ENCODE assay signal across 23 cellular contexts in the genomic region with DNA sequence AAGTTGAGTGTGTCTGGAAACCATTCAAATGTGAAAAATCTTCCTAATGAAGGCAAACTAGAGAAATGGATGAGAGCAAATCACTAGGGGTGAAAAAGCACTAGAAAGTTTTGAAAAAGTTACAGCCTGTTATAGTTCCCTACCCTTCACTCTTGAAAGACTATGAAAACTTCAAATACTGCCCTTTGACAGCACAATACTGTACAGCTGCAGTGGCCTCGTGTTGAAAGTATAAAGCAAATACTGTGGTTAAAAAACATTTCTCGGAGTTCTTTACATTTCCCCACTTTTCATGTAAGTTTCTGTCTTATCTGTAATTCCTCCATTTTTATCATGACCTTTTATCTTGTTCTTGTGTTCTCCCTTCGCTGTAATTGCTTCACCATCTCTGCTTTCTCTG.
DNase-seq lines count a peak whose midpoint lies in the region; ATAC-seq and TF ChIP-seq lines count a peak whose summit lies in the region.
"Had no signal": no experiment of that assay in that cellular context is flagged by ENCODE, and none has a peak within 500 bp of the region (broad histone marks: within the 10 kb centered on the region; RNA-seq: fewer than 3 reads in every experiment).

No MANE protein-coding gene starts in this region.

- no peaks in the 10 kb centered on the region for H3K36me3 ChIP-seq in tibial nerve
- H3K36me3 ChIP-seq: MG63 had no signal

- H3K4me3 ChIP-seq in tibial nerve = no peak overlapping the region
- H3K4me3 ChIP-seq: GM23248, MG63 had no signal

- TF ChIP-seq EP300 in tibial nerve (IDR thresholded peaks at IDR 0.05) = no peak

- no peaks in the 10 kb centered on the region for H3K4me1 ChIP-seq in tibial nerve

- peak; percentile 83 for ATAC-seq in GM18867 (IDR thresholded peaks at IDR 0.05; ENCODE audit: unreplicated experiment)
- peak; percentile 63 for ATAC-seq in GM21576 (IDR thresholded peaks at IDR 0.05; ENCODE audit: unreplicated experiment)
- peak; percentile 70 for ATAC-seq in HG03432 (IDR thresholded peaks at IDR 0.05; ENCODE audit: unreplicated experiment)
- ATAC-seq in naive thymus-derived CD8-positive, alpha-beta T cell = no peak

- peaks cover 0 to 8% (median 0%) of the 10 kb centered on the region in 9 donors for H3K9me3 Mint-ChIP-seq in naive thymus-derived CD8-positive, alpha-beta T cell

- no peak for DNase-seq in naive thymus-derived CD8-positive, alpha-beta T cell
- DNase-seq in stimulated activated CD4-positive, alpha-beta T cell treated with anti-CD3 and anti-CD28 coated beads, Interleukin-12 subunit alpha, Interleukin-12 subunit beta, amount 100 ng/mL, for 4 hours = no peak
- no peak for DNase-seq in NAMALWA (ENCODE audit: low spot score)
- DNase-seq in tibial nerve (ENCODE audit: low spot score in 2 of 2) = no peak
- DNase-seq: ACHN; AML-193; DMS53; GM23248; HCEC 1CT; Karpas-422; MG63; NCI-H1105 treated with DMSO at 0.1 percent for 48 hours; NCI-H1694 treated with DMSO at 0.1 percent for 48 hours; NCI-H2107; NCI-H345; NCI-H526 treated with DMSO at 0.1 percent for 48 hours; NK-92 treated with Interleukin-12 subunit alpha and Interleukin-12 subunit beta, amount 100 ng/mL, for 24 hours; OCI-M1; RPMI8226 had no signal

- H3K27ac ChIP-seq in tibial nerve = no peak overlapping the region
- H3K27ac ChIP-seq: GM23248 had no signal

- peak overlapping the region in 2 of 10 donors; percentile 4 to 23 for H3K4me3 Mint-ChIP-seq in naive thymus-derived CD8-positive, alpha-beta T cell
- H3K4me3 Mint-ChIP-seq: CD14-positive monocyte had no signal

- POLR2A ChIA-PET in naive thymus-derived CD8-positive, alpha-beta T cell (lab: Charles Lee) = no interaction called here

- peaks cover 0 to 18% (median 5%) of the 10 kb centered on the region in 3 donors for H3K36me3 Mint-ChIP-seq in naive thymus-derived CD8-positive, alpha-beta T cell
- H3K36me3 Mint-ChIP-seq: CD14-positive monocyte had no signal

- no peak for TF ChIP-seq CTCF in tibial nerve (IDR thresholded peaks at IDR 0.05)

- no peaks in the 10 kb centered on the region for H3K27me3 ChIP-seq in tibial nerve
- H3K27me3 ChIP-seq: MG63 had no signal

- no peak for TF ChIP-seq POLR2A in tibial nerve (IDR thresholded peaks at IDR 0.05)

- H3K9me3 ChIP-seq in tibial nerve = no peaks in the 10 kb centered on the region

- H3K27ac Mint-ChIP-seq in naive thymus-derived CD8-positive, alpha-beta T cell = peak overlapping the region in 8 of 10 donors; percentile 2 to 68 (median 31)
- H3K27ac Mint-ChIP-seq: CD14-positive monocyte had no signal

- H3K27me3 Mint-ChIP-seq in naive thymus-derived CD8-positive, alpha-beta T cell = no peaks in the 10 kb centered on the region

- peaks cover 11 to 32% (median 20%) of the 10 kb centered on the region in 4 donors for H3K4me1 Mint-ChIP-seq in naive thymus-derived CD8-positive, alpha-beta T cell
- H3K4me1 Mint-ChIP-seq: CD14-positive monocyte had no signal

- 58 to 63% methylated on average over 3 of the region's 3 CpGs for WGBS in tibial nerve, 2 donors

Comparison
In these comparisons a context has a peak if more than half of its experiments do, and no peak if none do; other contexts are left out.
1. ATAC-seq: peak in GM18867 (single experiment), GM21576 (single experiment) and HG03432 (single experiment); none in naive thymus-derived CD8-positive, alpha-beta T cell (0 of 2).